Comparison of ENCODE assay signal across 8 cellular contexts in genomic region chr6:6749791-6750434, GRCh38.
DNase-seq lines count a peak whose midpoint lies in the region; ATAC-seq and TF ChIP-seq lines count a peak whose summit lies in the region.

No MANE protein-coding gene starts in this region.

- no peaks in the 10 kb centered on the region for H3K27me3 ChIP-seq in heart left ventricle
- H3K27me3 ChIP-seq in psoas muscle (ENCODE audit: insufficient read depth in 3 of 3, low read length in 2 of 3) = no peaks in the 10 kb centered on the region

- peak; percentile 16 to 56 (median 51) for ATAC-seq in heart left ventricle
- ATAC-seq in psoas muscle = peak; percentile 69 to 80 (median 73)
- ATAC-seq in HG02678 (IDR thresholded peaks at IDR 0.05; ENCODE audit: unreplicated experiment) = no peak

- H3K9me3 Mint-ChIP-seq in activated naive CD4-positive, alpha-beta T cell treated with anti-CD3 and anti-CD28 coated beads for 36 hours = no peaks in the 10 kb centered on the region
- no peaks in the 10 kb centered on the region for H3K9me3 Mint-ChIP-seq in immature natural killer cell

- H3K36me3 ChIP-seq in heart left ventricle (no peaks in the 10 kb centered on the region), psoas muscle (ENCODE audit: insufficient read depth in 1 of 2, low read depth in 1 of 2) (no peaks in the 10 kb centered on the region)

- DNase-seq in DMS53 (lab: John Stamatoyannopoulos, UW) (peak; percentile 87), NCI-H82 treated with DMSO at 0.1 percent for 48 hours (lab: John Stamatoyannopoulos, UW; ENCODE audit: unreplicated experiment) (peak; percentile 46), heart left ventricle (peak in 4 of 5 donors; percentile 66 to 72 (median 69)), psoas muscle (peak; percentile 68 to 90), immature natural killer cell (no peak), NCI-H2029 treated with DMSO at 0.1 percent for 48 hours (lab: John Stamatoyannopoulos, UW) (no peak)
- DNase-seq in activated naive CD4-positive, alpha-beta T cell treated with anti-CD3 and anti-CD28 coated beads for 36 hours = peak; percentile 79

- H3K4me1 ChIP-seq in heart left ventricle (peaks cover 0 to 62% (median 47%) of the 10 kb centered on the region in 12 donors), psoas muscle (peaks cover 49% of the 10 kb centered on the region)

- peak in 1 of 12 donors; percentile 5 for TF ChIP-seq CTCF in heart left ventricle (IDR thresholded peaks at IDR 0.05)
- no peak for TF ChIP-seq CTCF in psoas muscle (IDR thresholded peaks at IDR 0.05)

- no peaks in the 10 kb centered on the region for H3K27me3 Mint-ChIP-seq in activated naive CD4-positive, alpha-beta T cell treated with anti-CD3 and anti-CD28 coated beads for 36 hours (ENCODE audit: low read depth)
- peaks cover 0 to 6% (median 3%) of the 10 kb centered on the region in 3 donors for H3K27me3 Mint-ChIP-seq in immature natural killer cell (ENCODE audit: low read depth in 3 of 3)

- 46 to 57% (median 49%) methylated on average over 16 of the region's 16 CpGs for WGBS in heart left ventricle, 4 donors
- 13 to 29% (median 16%) methylated on average over 16 of the region's 16 CpGs for WGBS in psoas muscle, 3 donors

- H3K27ac ChIP-seq in heart left ventricle = peak overlapping the region; percentile 33 to 95 (median 88)
- peak overlapping the region; percentile 95 for H3K27ac ChIP-seq in psoas muscle

- H3K9me3 ChIP-seq in heart left ventricle = no peaks in the 10 kb centered on the region
- H3K9me3 ChIP-seq in psoas muscle = no peaks in the 10 kb centered on the region

- TF ChIP-seq POLR2A in heart left ventricle (IDR thresholded peaks at IDR 0.05) = no peak

- H3K4me1 Mint-ChIP-seq in activated naive CD4-positive, alpha-beta T cell treated with anti-CD3 and anti-CD28 coated beads for 36 hours (ENCODE audit: low read depth) = peaks cover 23% of the 10 kb centered on the region
- H3K4me1 Mint-ChIP-seq in immature natural killer cell = no peaks in the 10 kb centered on the region

- intact Hi-C loops in activated naive CD4-positive, alpha-beta T cell treated with anti-CD3 and anti-CD28 coated beads for 36 hours (cut with micrococcal nuclease) = loop anchor here (1.0 to 2.0 kb wide), 2 partner anchors 61 to 357 kb away; partner anchors contain the start of gene RREB1
- intact Hi-C loops in heart left ventricle (cut with DNase I) = loop anchor here in 6 of 10 donors (5.0 to 10.0 kb wide), 5 partner anchors 75 to 355 kb away; partner anchors contain the start of gene RREB1 (in 1 of the 6)
- intact Hi-C loops in psoas muscle (cut with DNase I) = loop anchor here (2.0 to 5.0 kb wide), 5 partner anchors 72 to 292 kb away; no protein-coding TSS in a partner anchor

- no peaks in the 10 kb centered on the region for H3K36me3 Mint-ChIP-seq in activated naive CD4-positive, alpha-beta T cell treated with anti-CD3 and anti-CD28 coated beads for 36 hours (ENCODE audit: low read depth)
- H3K36me3 Mint-ChIP-seq in immature natural killer cell = no peaks in the 10 kb centered on the region

- H3K4me3 ChIP-seq in heart left ventricle = peak overlapping the region in 1 of 12 donors; percentile 31
- H3K4me3 ChIP-seq in psoas muscle = peak overlapping the region; percentile 56

- no peak overlapping the region for H3K27ac Mint-ChIP-seq in activated naive CD4-positive, alpha-beta T cell treated with anti-CD3 and anti-CD28 coated beads for 36 hours
- H3K27ac Mint-ChIP-seq in immature natural killer cell = peak overlapping the region in 1 of 6 donors; percentile 42

- CTCF ChIA-PET in activated naive CD4-positive, alpha-beta T cell treated with anti-CD3 and anti-CD28 coated beads for 36 hours (lab: Charles Lee) = interaction anchor here (1.0 to 3.1 kb wide), 7 partner anchors 9 to 493 kb away, joined by 3 to 14 read pairs (median 4); no protein-coding TSS in a partner anchor

- no peak overlapping the region for H3K4me3 Mint-ChIP-seq in activated naive CD4-positive, alpha-beta T cell treated with anti-CD3 and anti-CD28 coated beads for 36 hours
- H3K4me3 Mint-ChIP-seq in immature natural killer cell = no peak overlapping the region

Comparison
In these comparisons a context has a peak if more than half of its experiments do, and no peak if none do; other contexts are left out.
1. DNase-seq: peak in DMS53 (single experiment), NCI-H82 treated with DMSO at 0.1 percent for 48 hours (single experiment), activated naive CD4-positive, alpha-beta T cell treated with anti-CD3 and anti-CD28 coated beads for 36 hours (single experiment), heart left ventricle (4 of 5) and psoas muscle (2 of 2); none in immature natural killer cell (0 of 3) and NCI-H2029 treated with DMSO at 0.1 percent for 48 hours (single experiment).